In genomic region chr13:24491853-24492252, GRCh38 we compare ENCODE assay signal across 27 cellular contexts. TPM values are rescaled to one million over a fixed set of nuclear protein-coding genes. Genes with fewer than 3 reads are reported as not detected.
DNase-seq lines count a peak whose midpoint lies in the region; ATAC-seq, FAIRE-seq and TF ChIP-seq lines count a peak whose summit lies in the region.
"Had no signal": no experiment of that assay in that cellular context is flagged by ENCODE, and none has a peak within 500 bp of the region (broad histone marks: within the 10 kb centered on the region; RNA-seq: fewer than 3 reads in every experiment).

No MANE protein-coding gene starts in this region.

- H3K27ac ChIP-seq in astrocyte (ENCODE audit: low read depth, low read length) = no peak overlapping the region
- no peak overlapping the region for H3K27ac ChIP-seq in trophoblast cell (ENCODE audit: low read depth, low read length)
- no peak overlapping the region for H3K27ac ChIP-seq in breast epithelium
- H3K27ac ChIP-seq: SJCRH30, transverse colon, VCaP had no signal

- no peak overlapping the region for H2BK12ac ChIP-seq in trophoblast cell (ENCODE audit: low read length)

- no peak for TF ChIP-seq POLR2A in breast epithelium (IDR thresholded peaks at IDR 0.05)

- H2AFZ ChIP-seq in astrocyte (ENCODE audit: low read depth, low read length) (no peak overlapping the region), trophoblast cell (ENCODE audit: insufficient read depth, low read length, poor library complexity) (no peak overlapping the region)
- H2AFZ ChIP-seq: GM23338 had no signal

- peak; percentile 28 for TF ChIP-seq CTCF in astrocyte (IDR thresholded peaks at IDR 0.05; ENCODE audit: insufficient read depth, low read depth, low read length)
- TF ChIP-seq CTCF in fibroblast of mammary gland (conservative IDR thresholded peaks at IDR 0.05; ENCODE audit: control insufficient read depth, insufficient read depth, low read depth, low read length) = peak; percentile 7
- TF ChIP-seq CTCF in breast epithelium (IDR thresholded peaks at IDR 0.05) = no peak

- H3K9me3 ChIP-seq in astrocyte (ENCODE audit: insufficient read depth, low read depth, low read length) (no peaks in the 10 kb centered on the region), trophoblast cell (ENCODE audit: insufficient read depth, low read depth, low read length) (no peaks in the 10 kb centered on the region), breast epithelium (no peaks in the 10 kb centered on the region)
- H3K9me3 ChIP-seq: SJCRH30, transverse colon had no signal

- H4K12ac ChIP-seq in trophoblast cell (ENCODE audit: low read depth, low read length) = peak overlapping the region; percentile 39

- H3K4me2 ChIP-seq in astrocyte (ENCODE audit: low read length) = no peak overlapping the region
- no peak overlapping the region for H3K4me2 ChIP-seq in trophoblast cell (ENCODE audit: low read length)
- H3K4me2 ChIP-seq: GM23338 had no signal

- H3K79me2 ChIP-seq in astrocyte (ENCODE audit: insufficient read depth, low read length) = no peaks in the 10 kb centered on the region
- H3K79me2 ChIP-seq in trophoblast cell (ENCODE audit: control insufficient read depth, insufficient read depth, low read length, poor library complexity) = no peaks in the 10 kb centered on the region

- H3K27ac Mint-ChIP-seq in astrocyte (ENCODE audit: unreplicated experiment) = no peak overlapping the region
- H3K27ac Mint-ChIP-seq: activated CD8-positive, alpha-beta memory T cell treated with anti-CD3 and anti-CD28 coated beads, Interleukin-2, amount 10 ng/mL, durations not matched to agents 7 days and 5 days; activated naive CD4-positive, alpha-beta T cell treated with anti-CD3 and anti-CD28 coated beads, Interleukin-2, amount 50 U/mL, for 24 hours; GM23338; progenitor cell of endocrine pancreas had no signal

- in situ Hi-C loops in ACHN (cut with HindIII; ENCODE audit: low pct_ligation_motif_present, low pct_unique_long_range_greater_than_20kb, low sequenced_read_pairs) = no loop called here

- DNase-seq in Right ventricle myocardium inferior (ENCODE audit: missing footprints) = no peak
- no peak for DNase-seq in cardiac septum (ENCODE audit: low spot score)
- DNase-seq in astrocyte (ENCODE audit: low read depth) = no peak
- no peak for DNase-seq in fibroblast of mammary gland (ENCODE audit: low read depth)
- DNase-seq in trophoblast cell = no peak
- no peak for DNase-seq in ACHN
- DNase-seq in breast epithelium (ENCODE audit: low spot score in 2 of 2) = no peak
- no peak for DNase-seq in SIG-M5 (lab: John Stamatoyannopoulos, UW)
- DNase-seq: 8988T; activated CD4-positive, alpha-beta T cell treated with anti-CD3 and anti-CD28 coated beads, Interleukin-2, amount 50 U/mL, for 1 hour; activated CD8-positive, alpha-beta memory T cell treated with anti-CD3 and anti-CD28 coated beads, Interleukin-2, amount 10 ng/mL, durations not matched to agents 7 days and 5 days; CD8-positive, alpha-beta memory T cell; DMS153; effector CD8-positive, alpha-beta T cell; GDM1; NCI-H1436; NCI-H524; NK-92 treated with Interleukin-12 subunit alpha and Interleukin-12 subunit beta, amount 100 ng/mL, for 24 hours; SJCRH30; transverse colon had no signal

- no peak overlapping the region for H3K23ac ChIP-seq in trophoblast cell (ENCODE audit: low read length)

- H3K18ac ChIP-seq in trophoblast cell (ENCODE audit: low read length) = no peak overlapping the region

- H2BK5ac ChIP-seq in trophoblast cell (ENCODE audit: low read depth, low read length, poor library complexity) = peak overlapping the region; percentile 63

- no peaks in the 10 kb centered on the region for H3K4me1 ChIP-seq in astrocyte (ENCODE audit: insufficient read depth, low read length)
- peaks cover 17 to 25% of the 10 kb centered on the region in 2 experiments for H3K4me1 ChIP-seq in trophoblast cell (ENCODE audit: control insufficient read depth in 1 of 2, insufficient read depth in 2 of 2, low read length in 2 of 2)
- no peaks in the 10 kb centered on the region for H3K4me1 ChIP-seq in breast epithelium
- H3K4me1 ChIP-seq: transverse colon had no signal

- no peak overlapping the region for H2AK5ac ChIP-seq in trophoblast cell (ENCODE audit: low read length)

- H3K79me1 ChIP-seq in trophoblast cell (ENCODE audit: low read length) = peaks cover 7% of the 10 kb centered on the region

- intact Hi-C loops in Right ventricle myocardium inferior (cut with DNase I) = no loop called here
- intact Hi-C loops in cardiac septum (cut with DNase I) = no loop called here
- intact Hi-C loops in breast epithelium (cut with DNase I; ENCODE audit: low total_unique reads) = no loop called here

- H3K4me3 ChIP-seq in astrocyte (ENCODE audit: insufficient read depth, low read depth, low read length) = no peak overlapping the region
- no peak overlapping the region for H3K4me3 ChIP-seq in fibroblast of mammary gland (ENCODE audit: control insufficient read depth, low read depth, low read length)
- H3K4me3 ChIP-seq in trophoblast cell (ENCODE audit: low read depth, low read length) = no peak overlapping the region
- no peak overlapping the region for H3K4me3 ChIP-seq in breast epithelium
- H3K4me3 ChIP-seq: GM23338, SJCRH30, transverse colon had no signal

- H3K4ac ChIP-seq in trophoblast cell (ENCODE audit: low read depth, low read length) = no peak overlapping the region

- H4K8ac ChIP-seq in trophoblast cell (ENCODE audit: low read depth, low read length) = peak overlapping the region; percentile 19

- H3K9me3 Mint-ChIP-seq in astrocyte (ENCODE audit: unreplicated experiment) = no peaks in the 10 kb centered on the region
- H3K9me3 Mint-ChIP-seq: activated naive CD4-positive, alpha-beta T cell treated with anti-CD3 and anti-CD28 coated beads, Interleukin-2, amount 50 U/mL, for 24 hours; GM23338 had no signal

- H3K14ac ChIP-seq in trophoblast cell (ENCODE audit: low read length) = peak overlapping the region; percentile 53

- ATAC-seq in Right ventricle myocardium inferior = peak; percentile 39
- ATAC-seq: activated CD8-positive, alpha-beta memory T cell treated with anti-CD3 and anti-CD28 coated beads, Interleukin-2, amount 10 ng/mL, durations not matched to agents 7 days and 5 days; esophagus mucosa; GM23338 had no signal

- H3K4me1 Mint-ChIP-seq in astrocyte (ENCODE audit: low read depth, unreplicated experiment) = peaks cover 2% of the 10 kb centered on the region
- H3K4me1 Mint-ChIP-seq: activated CD8-positive, alpha-beta memory T cell treated with anti-CD3 and anti-CD28 coated beads, Interleukin-2, amount 10 ng/mL, durations not matched to agents 7 days and 5 days; activated naive CD4-positive, alpha-beta T cell treated with anti-CD3 and anti-CD28 coated beads, Interleukin-2, amount 50 U/mL, for 24 hours; CD8-positive, alpha-beta memory T cell; GM23338 had no signal

- FAIRE-seq in astrocyte (lab: Jason Lieb, UNC) = no peak
- FAIRE-seq: GM18507, keratinocyte had no signal

- H3K4me3 Mint-ChIP-seq in astrocyte (ENCODE audit: unreplicated experiment) = no peak overlapping the region
- H3K4me3 Mint-ChIP-seq: activated CD8-positive, alpha-beta memory T cell treated with anti-CD3 and anti-CD28 coated beads, Interleukin-2, amount 10 ng/mL, durations not matched to agents 7 days and 5 days; activated naive CD4-positive, alpha-beta T cell treated with anti-CD3 and anti-CD28 coated beads, Interleukin-2, amount 50 U/mL, for 24 hours; CD8-positive, alpha-beta memory T cell; GM23338 had no signal

- H3K9ac ChIP-seq in astrocyte (ENCODE audit: low read length) (no peak overlapping the region), trophoblast cell (ENCODE audit: low read length) (no peak overlapping the region)

- H4K20me1 ChIP-seq in astrocyte (ENCODE audit: insufficient read depth, low read length) = no peaks in the 10 kb centered on the region

- H3K36me3 Mint-ChIP-seq in astrocyte (ENCODE audit: low read depth, unreplicated experiment) = peaks cover 17% of the 10 kb centered on the region

- no peak overlapping the region for H4K91ac ChIP-seq in trophoblast cell (ENCODE audit: low read depth, low read length)

- no CpG with 5 or more reads among the region's 7 CpGs for WGBS in trophoblast cell (ENCODE audit: extremely low coverage, insufficient coverage, insufficient read length)

- H2BK120ac ChIP-seq in trophoblast cell (ENCODE audit: insufficient read depth, low read length, poor library complexity) = no peak overlapping the region

- no peaks in the 10 kb centered on the region for H3K27me3 Mint-ChIP-seq in astrocyte (ENCODE audit: low read depth, unreplicated experiment)
- H3K27me3 Mint-ChIP-seq: activated CD8-positive, alpha-beta memory T cell treated with anti-CD3 and anti-CD28 coated beads, Interleukin-2, amount 10 ng/mL, durations not matched to agents 7 days and 5 days; activated naive CD4-positive, alpha-beta T cell treated with anti-CD3 and anti-CD28 coated beads, Interleukin-2, amount 50 U/mL, for 24 hours; CD8-positive, alpha-beta memory T cell; progenitor cell of endocrine pancreas had no signal

- H3K36me3 ChIP-seq in astrocyte (ENCODE audit: insufficient read depth, low read length) = peaks cover 47% of the 10 kb centered on the region
- H3K36me3 ChIP-seq in trophoblast cell (ENCODE audit: control insufficient read depth in 1 of 2, insufficient read depth in 2 of 2, low read length in 2 of 2) = peaks cover 7 to 13% of the 10 kb centered on the region in 2 experiments
- H3K36me3 ChIP-seq in breast epithelium = peaks cover 15% of the 10 kb centered on the region

- no peaks in the 10 kb centered on the region for H3K27me3 ChIP-seq in astrocyte (ENCODE audit: insufficient read depth, low read length)
- H3K27me3 ChIP-seq in trophoblast cell (ENCODE audit: insufficient read depth, low read length) = no peaks in the 10 kb centered on the region
- no peaks in the 10 kb centered on the region for H3K27me3 ChIP-seq in breast epithelium
- H3K27me3 ChIP-seq: SJCRH30, transverse colon had no signal

RNA-seq across cellular contexts. Expression of gene PARP4, which starts 20.7 kb away (rescaled TPM):
- 26.0 TPM for total RNA-seq in Right ventricle myocardium inferior
- total RNA-seq in cardiac septum = 16.7 TPM
- total RNA-seq in astrocyte = 55.7 and 59.1 TPM in 2 replicates
- polyA plus RNA-seq in trophoblast cell (2013) = 19.1 and 20.4 TPM in 2 replicates
- total RNA-seq in breast epithelium = 10 to 100 TPM; 54.1 to 67.0 (median 62.5) TPM

Comparison
In these comparisons a context has a peak if more than half of its experiments do, and no peak if none do; other contexts are left out.
1. CTCF ChIP-seq: peak in astrocyte (single experiment) and fibroblast of mammary gland (single experiment); none in breast epithelium (0 of 3).